Comparison of ENCODE assay signal across 25 cellular contexts in the genomic region with DNA sequence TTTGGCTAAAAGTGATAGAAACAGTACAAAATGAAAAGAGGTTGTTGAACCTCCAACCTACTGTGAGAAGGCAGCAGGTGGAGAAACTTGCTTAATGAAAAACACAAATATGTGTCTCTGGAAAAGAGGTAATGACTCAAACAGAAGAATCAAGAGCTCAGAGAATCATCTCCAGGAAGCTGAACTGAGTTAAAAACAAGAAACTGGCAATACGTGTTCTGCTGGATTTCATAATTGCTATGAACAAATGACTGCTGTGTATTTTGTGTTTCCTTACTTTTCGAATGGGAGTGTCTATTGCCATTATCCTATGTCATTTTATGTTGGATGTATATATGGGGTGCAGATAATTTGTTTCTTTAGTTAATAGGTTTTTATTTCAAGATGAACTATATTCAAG.
"Had no signal": no experiment of that assay in that cellular context is flagged by ENCODE, and none has a peak within 500 bp of the region (broad histone marks: within the 10 kb centered on the region; RNA-seq: fewer than 3 reads in every experiment).

No MANE protein-coding gene starts in this region.

- H3K27me3 Mint-ChIP-seq: effector memory CD8-positive, alpha-beta T cell; naive thymus-derived CD4-positive, alpha-beta T cell; progenitor cell of endocrine pancreas; stimulated activated naive B cell treated with anti-CD40 and anti-IgM and Interleukin-4, amounts not matched to agents 10 μg/mL and 1 μg/mL and 100 μg/mL, for 72 hours; stimulated activated naive CD8-positive, alpha-beta T cell treated with anti-CD3 and anti-CD28 coated beads, Interleukin-15, Interleukin-2, amounts not matched to agents 100 ng/mL and 50 ng/mL, for 24 hours had no signal

- H3K4me1 Mint-ChIP-seq: naive thymus-derived CD4-positive, alpha-beta T cell; nephron; stimulated activated naive B cell treated with anti-CD40 and anti-IgM and Interleukin-4, amounts not matched to agents 10 μg/mL and 1 μg/mL and 100 μg/mL, for 72 hours had no signal

- H3K36me3 Mint-ChIP-seq: naive thymus-derived CD4-positive, alpha-beta T cell; neural progenitor cell; stimulated activated naive B cell treated with anti-CD40 and anti-IgM and Interleukin-4, amounts not matched to agents 10 μg/mL and 1 μg/mL and 100 μg/mL, for 72 hours had no signal

- H3K4me3 ChIP-seq: coronary artery, esophagus muscularis mucosa, heart right ventricle, left lung, neural progenitor cell, right lobe of liver, thoracic aorta, tibial nerve, vagina had no signal

- H3K9me3 Mint-ChIP-seq: stimulated activated naive CD8-positive, alpha-beta T cell treated with anti-CD3 and anti-CD28 coated beads, Interleukin-15, Interleukin-2, amounts not matched to agents 100 ng/mL and 50 ng/mL, for 24 hours had no signal

- H3K27ac Mint-ChIP-seq: effector memory CD8-positive, alpha-beta T cell; naive thymus-derived CD4-positive, alpha-beta T cell; nephron; neural progenitor cell; progenitor cell of endocrine pancreas; stimulated activated naive B cell treated with anti-CD40 and anti-IgM and Interleukin-4, amounts not matched to agents 10 μg/mL and 1 μg/mL and 100 μg/mL, for 72 hours; stimulated activated naive CD8-positive, alpha-beta T cell treated with anti-CD3 and anti-CD28 coated beads, Interleukin-15, Interleukin-2, amounts not matched to agents 100 ng/mL and 50 ng/mL, for 24 hours had no signal

- ATAC-seq: effector memory CD8-positive, alpha-beta T cell; foreskin keratinocyte; heart right ventricle; left cardiac atrium; left lung; naive thymus-derived CD4-positive, alpha-beta T cell; right lobe of liver; stimulated activated naive B cell treated with anti-CD40 and anti-IgM and Interleukin-4, amounts not matched to agents 10 μg/mL and 1 μg/mL and 100 μg/mL, for 72 hours had no signal

- DNase-seq: dermis blood vessel endothelial cell; effector memory CD8-positive, alpha-beta T cell; glutamatergic neuron; heart right ventricle; hippocampal formation; left cardiac atrium; left lung; mesendoderm; midbrain; naive thymus-derived CD4-positive, alpha-beta T cell; right lobe of liver; small intestine; stimulated activated CD4-positive, alpha-beta T cell treated with anti-CD3 and anti-CD28 coated beads, Interleukin-15, amount 100 ng/mL, for 24 hours; stimulated activated CD4-positive, alpha-beta T cell treated with anti-CD3 and anti-CD28 coated beads, Interleukin-2, amount 100 ng/mL, for 48 hours; stimulated activated naive B cell treated with anti-CD40 and anti-IgM and Interleukin-4, amounts not matched to agents 10 μg/mL and 1 μg/mL and 100 μg/mL, for 72 hours had no signal

- H3K4me3 Mint-ChIP-seq: effector memory CD8-positive, alpha-beta T cell; naive thymus-derived CD4-positive, alpha-beta T cell; nephron; neural progenitor cell; stimulated activated naive B cell treated with anti-CD40 and anti-IgM and Interleukin-4, amounts not matched to agents 10 μg/mL and 1 μg/mL and 100 μg/mL, for 72 hours; stimulated activated naive CD8-positive, alpha-beta T cell treated with anti-CD3 and anti-CD28 coated beads, Interleukin-15, Interleukin-2, amounts not matched to agents 100 ng/mL and 50 ng/mL, for 24 hours had no signal
